Comparison of ENCODE assay signal across 22 cellular contexts in the genomic region with DNA sequence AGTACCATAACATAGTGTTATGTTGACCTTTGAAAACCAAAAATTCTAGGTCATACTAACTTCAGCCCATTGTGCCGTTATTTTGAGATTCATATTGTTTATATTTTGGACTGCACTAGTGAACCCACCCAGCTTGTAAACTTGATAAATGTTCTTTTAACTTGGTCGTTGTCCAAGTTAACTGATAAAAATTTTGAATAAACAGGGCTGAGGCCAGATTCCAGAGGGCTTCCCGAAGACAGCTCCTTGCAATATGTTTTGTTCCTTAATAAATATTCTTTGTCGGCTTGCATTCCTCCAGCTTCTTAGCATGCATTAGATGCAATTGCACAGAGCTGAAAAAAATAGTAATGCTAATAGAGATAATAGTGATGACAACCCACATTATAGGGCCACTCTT.
"Had no signal": no experiment of that assay in that cellular context is flagged by ENCODE, and none has a peak within 500 bp of the region (broad histone marks: within the 10 kb centered on the region; RNA-seq: fewer than 3 reads in every experiment).

No MANE protein-coding gene starts in this region.

- H3K9ac ChIP-seq: parathyroid adenoma had no signal

- H3K36me3 ChIP-seq: colonic mucosa, esophagus squamous epithelium, left lung, neutrophil, right lobe of liver, suprapubic skin, upper lobe of right lung, vagina had no signal

- H3K27me3 ChIP-seq: colonic mucosa, left lung, right lobe of liver, suprapubic skin, transverse colon, upper lobe of right lung, vagina had no signal

- H3K4me3 ChIP-seq: colonic mucosa, esophagus squamous epithelium, left lung, right lobe of liver, suprapubic skin, transverse colon, upper lobe of right lung, vagina had no signal

- H2AFZ ChIP-seq: parathyroid adenoma had no signal

- DNase-seq: colonic mucosa; effector memory CD4-positive, alpha-beta T cell; erythroblast; esophagus squamous epithelium; foreskin melanocyte; head of caudate nucleus; left lung; mammary epithelial cell; mesendoderm; naive thymus-derived CD8-positive, alpha-beta T cell; right lobe of liver; small intestine; stimulated activated CD4-positive, alpha-beta T cell treated with anti-CD3 and anti-CD28 coated beads, Interleukin-15, amount 100 ng/mL, for 24 hours; stimulated activated CD4-positive, alpha-beta T cell treated with anti-CD3 and anti-CD28 coated beads, Interleukin-2, amount 100 ng/mL, for 48 hours; stimulated activated naive B cell treated with anti-CD40 and anti-IgM and Interleukin-4, amounts not matched to agents 10 μg/mL and 1 μg/mL and 100 μg/mL, for 72 hours; stimulated activated naive CD8-positive, alpha-beta T cell treated with anti-CD3 and anti-CD28 coated beads, Interleukin-15, amount 100 ng/mL, for 72 hours; transverse colon; upper lobe of right lung had no signal

- H3K4me1 ChIP-seq: colonic mucosa, esophagus squamous epithelium, left lung, parathyroid adenoma, right lobe of liver, suprapubic skin, transverse colon had no signal

- H3K9me3 ChIP-seq: colonic mucosa, esophagus squamous epithelium, neutrophil, right lobe of liver, suprapubic skin, transverse colon, upper lobe of right lung, vagina had no signal

- ATAC-seq: left lung; naive thymus-derived CD8-positive, alpha-beta T cell; right lobe of liver; stimulated activated naive B cell treated with anti-CD40 and anti-IgM and Interleukin-4, amounts not matched to agents 10 μg/mL and 1 μg/mL and 100 μg/mL, for 72 hours; stimulated activated naive CD8-positive, alpha-beta T cell treated with anti-CD3 and anti-CD28 coated beads, Interleukin-15, amount 100 ng/mL, for 72 hours; upper lobe of right lung had no signal

- H3K27ac ChIP-seq: colonic mucosa, esophagus squamous epithelium, left lung, neutrophil, parathyroid adenoma, right lobe of liver, suprapubic skin, transverse colon, upper lobe of right lung, vagina had no signal

- H3K79me2 ChIP-seq: parathyroid adenoma had no signal
